ENCODE assay signal across 8 cellular contexts in genomic region chr2:168456526-168457176, GRCh38. TPM values are rescaled to one million over a fixed set of nuclear protein-coding genes. Genes with fewer than 3 reads are reported as not detected.
A peak's percentile ranks its signal among the peaks of the same experiment; 100 is the strongest.
DNase-seq lines count a peak whose midpoint lies in the region; TF ChIP-seq lines count a peak whose summit lies in the region.

No MANE protein-coding gene starts in this region.

- H3K9me3 ChIP-seq in MM.1S (replicated peaks; ENCODE audit: insufficient read depth, low read length) = no peaks in the 10 kb centered on the region
- H3K9me3 ChIP-seq in esophagus (ENCODE audit: control insufficient read depth in 2 of 2, insufficient read depth in 1 of 2, low read depth in 1 of 2, low read length in 1 of 2) = no peaks in the 10 kb centered on the region
- no peaks in the 10 kb centered on the region for H3K9me3 ChIP-seq in muscle layer of duodenum (ENCODE audit: control insufficient read depth in 1 of 2, low read length in 2 of 2)
- H3K9me3 ChIP-seq in thymus (ENCODE audit: control insufficient read depth) = no peaks in the 10 kb centered on the region

- H3K36me3 ChIP-seq in MM.1S (replicated peaks; ENCODE audit: insufficient read depth, low read length) (no peaks in the 10 kb centered on the region), esophagus (ENCODE audit: control insufficient read depth in 2 of 2, insufficient read depth in 2 of 2, low read length in 1 of 2) (no peaks in the 10 kb centered on the region), muscle layer of duodenum (ENCODE audit: control insufficient read depth in 1 of 2, insufficient read depth in 2 of 2, low read length in 2 of 2) (no peaks in the 10 kb centered on the region), thymus (ENCODE audit: control insufficient read depth, insufficient read depth) (no peaks in the 10 kb centered on the region)

- H3K4me1 ChIP-seq in MM.1S (ENCODE audit: low read length) (peaks cover 23% of the 10 kb centered on the region), esophagus (ENCODE audit: control insufficient read depth in 2 of 2, insufficient read depth in 2 of 2, low read length in 1 of 2) (no peaks in the 10 kb centered on the region), muscle layer of duodenum (ENCODE audit: control insufficient read depth in 1 of 2, insufficient read depth in 2 of 2, low read length in 2 of 2) (peaks cover 0 to 20% of the 10 kb centered on the region in 2 donors), thymus (ENCODE audit: control insufficient read depth, insufficient read depth, low read length) (peaks cover 8% of the 10 kb centered on the region)

- WGBS in esophagus, 2 donors = 0 to 1% methylated on average over 43 to 60 of the region's 60 CpGs
- under 1% methylated on average over 60 of the region's 60 CpGs for WGBS in thymus

- peak overlapping the region; percentile 96 for H3K4me3 ChIP-seq in MM.1S (ENCODE audit: low read length)
- peak overlapping the region; percentile 83 to 91 for H3K4me3 ChIP-seq in esophagus (ENCODE audit: low read depth in 1 of 2, low read length in 2 of 2)
- H3K4me3 ChIP-seq in muscle layer of duodenum (ENCODE audit: low read depth in 1 of 2, low read length in 2 of 2) = peak overlapping the region; percentile 87 to 99
- H3K4me3 ChIP-seq in thymus (ENCODE audit: low read length) = peak overlapping the region; percentile 86

- peak overlapping the region; percentile 86 for H3K9ac ChIP-seq in MM.1S (ENCODE audit: low read length)

- peak; percentile 77 for DNase-seq in NCI-H82 (lab: John Stamatoyannopoulos, UW)
- DNase-seq in NCI-H82 treated with DMSO at 0.1 percent for 48 hours (lab: John Stamatoyannopoulos, UW; ENCODE audit: unreplicated experiment) = no peak
- peak; percentile 23 for DNase-seq in HCEC 1CT
- peak; percentile 62 for DNase-seq in MM.1S
- peak; percentile 39 to 46 for DNase-seq in activated CD4-positive, alpha-beta T cell treated with anti-CD3 and anti-CD28 coated beads, Interleukin-2, amount 50 U/mL, for 4 hours

- H3F3A ChIP-seq in MM.1S (ENCODE audit: insufficient read depth, low read length) = peaks cover 16% of the 10 kb centered on the region

- peak overlapping the region; percentile 79 for H3K4me2 ChIP-seq in MM.1S (ENCODE audit: low read depth, low read length)

- no peaks in the 10 kb centered on the region for H3K9me2 ChIP-seq in MM.1S (replicated peaks; ENCODE audit: insufficient read depth, low read length)

- H2AFZ ChIP-seq in MM.1S (ENCODE audit: low read length) = peak overlapping the region; percentile 88

- no peaks in the 10 kb centered on the region for H3K27me3 ChIP-seq in MM.1S (replicated peaks; ENCODE audit: insufficient read depth, low read length)
- H3K27me3 ChIP-seq in esophagus (ENCODE audit: control insufficient read depth in 1 of 2, insufficient read depth in 2 of 2, low read length in 2 of 2) = no peaks in the 10 kb centered on the region
- H3K27me3 ChIP-seq in muscle layer of duodenum (ENCODE audit: low read depth, low read length) = no peaks in the 10 kb centered on the region
- H3K27me3 ChIP-seq in thymus (ENCODE audit: control insufficient read depth, insufficient read depth) = no peaks in the 10 kb centered on the region

- no peak for TF ChIP-seq CTCF in MM.1S (IDR thresholded peaks at IDR 0.05; ENCODE audit: low read length)

- H3K27ac ChIP-seq in MM.1S (ENCODE audit: low read length) = peak overlapping the region; percentile 64
- H3K27ac ChIP-seq in esophagus (ENCODE audit: low read depth in 2 of 2, low read length in 1 of 2) = peak overlapping the region; percentile 82 to 93
- peak overlapping the region; percentile 67 for H3K27ac ChIP-seq in muscle layer of duodenum (ENCODE audit: low read length)
- H3K27ac ChIP-seq in thymus (ENCODE audit: low read depth) = peak overlapping the region; percentile 32

- no peaks in the 10 kb centered on the region for H4K20me1 ChIP-seq in MM.1S (ENCODE audit: insufficient read depth, low read length)

- H3K79me2 ChIP-seq in MM.1S (ENCODE audit: low read length) = peaks cover 53% of the 10 kb centered on the region

RNA-seq across cellular contexts. Expression of gene CERS6, which starts 0.6 kb away (rescaled TPM):
- polyA plus RNA-seq in esophagus (1 to 10 TPM; 4.2 to 7.6 TPM), thymus (12.1 TPM)

Comparison
In these comparisons a context has a peak if more than half of its experiments do, and no peak if none do; other contexts are left out.
1. H3K27ac ChIP-seq: peak in every context shown above with its lines; median percentile 88 in esophagus; 67 in muscle layer of duodenum; 64 in MM.1S; 32 in thymus.